Comparison of ENCODE assay signal across 13 cellular contexts in genomic region chr15:62087671-62088360, GRCh38. TPM values are rescaled to one million over a fixed set of nuclear protein-coding genes. Genes with fewer than 3 reads are reported as not detected.
DNase-seq lines count a peak whose midpoint lies in the region; ATAC-seq, FAIRE-seq and TF ChIP-seq lines count a peak whose summit lies in the region.
"Had no signal": no experiment of that assay in that cellular context is flagged by ENCODE, and none has a peak within 500 bp of the region (broad histone marks: within the 10 kb centered on the region; RNA-seq: fewer than 3 reads in every experiment).

No MANE protein-coding gene starts in this region.

- no peak overlapping the region for H4K8ac ChIP-seq in IMR-90 (ENCODE audit: low read depth in 2 of 2, low read length in 2 of 2)

- H3K36me3 ChIP-seq in IMR-90 (ENCODE audit: control insufficient read depth, insufficient read depth, low read length), result no peaks in the 10 kb centered on the region
- H3K36me3 ChIP-seq in K562 (ENCODE audit: control insufficient read depth, insufficient read depth, low read length), result no peaks in the 10 kb centered on the region
- H3K36me3 ChIP-seq in right lobe of liver, result no peaks in the 10 kb centered on the region

- in situ Hi-C loops in IMR-90 (cut with MboI; ENCODE audit: low sequenced_read_pairs) (no loop called here), K562 (cut with MboI) (no loop called here)

- no peaks in the 10 kb centered on the region for H3K4me1 ChIP-seq in IMR-90 (ENCODE audit: control insufficient read depth, insufficient read depth, low read length)
- no peaks in the 10 kb centered on the region for H3K4me1 ChIP-seq in K562 (replicated peaks in 1 of 2; ENCODE audit: control insufficient read depth in 2 of 2, insufficient read depth in 2 of 2, low read length in 2 of 2)
- H3K4me1 ChIP-seq in right lobe of liver, result peaks cover 0 to 7% (median 2%) of the 10 kb centered on the region in 4 donors

- intact Hi-C loops in IMR-90 (cut with micrococcal nuclease), result no loop called here
- intact Hi-C loops in K562 (cut with micrococcal nuclease), result loop anchor here (10.0 kb wide), 2 partner anchors 157 to 217 kb away; no protein-coding TSS in a partner anchor
- intact Hi-C loops in right lobe of liver (cut with DNase I), result no loop called here

- no peak overlapping the region for H2BK20ac ChIP-seq in IMR-90 (ENCODE audit: low read depth, low read length)

- H2BK15ac ChIP-seq in IMR-90 (ENCODE audit: low read depth, low read length), result no peak overlapping the region

- dilution Hi-C loops in IMR-90 (cut with HindIII; ENCODE audit: low sequenced_read_pairs, unreplicated experiment), result no loop called here

- ATAC-seq in IMR-90 (ENCODE audit: low read depth) (peak; percentile 32; the same call in 1 of the 2 replicates), K562 (no peak), right lobe of liver (peak; percentile 55 to 88 (median 72)), GM18873 (IDR thresholded peaks at IDR 0.05; ENCODE audit: low FRiP score, unreplicated experiment) (no peak), HG02973 (IDR thresholded peaks at IDR 0.05; ENCODE audit: unreplicated experiment) (no peak)
- ATAC-seq in effector memory CD8-positive, alpha-beta T cell (replicated peaks), result no peak
- ATAC-seq: natural killer cell treated with Interleukin-12 subunit alpha and Interleukin-12 subunit beta and Interleukin-15 and Interleukin-18, amount 100 ng/mL, for 72 hours had no signal

- no peak overlapping the region for H4K91ac ChIP-seq in IMR-90 (ENCODE audit: insufficient read depth, low read depth, low read length)

- H3K14ac ChIP-seq in IMR-90 (replicated peaks; ENCODE audit: low read depth, low read length), result no peak overlapping the region

- no peak for TF ChIP-seq POLR2A in IMR-90 (IDR thresholded peaks at IDR 0.05; ENCODE audit: low read depth, low read length)
- TF ChIP-seq POLR2A in K562 (conservative IDR thresholded peaks at IDR 0.05), result no peak
- no peak for TF ChIP-seq POLR2A in right lobe of liver (IDR thresholded peaks at IDR 0.05)

- POLR2A ChIA-PET in IMR-90 (lab: Charles Lee; ENCODE audit: unreplicated experiment) (no interaction called here), K562 (lab: Yijun Ruan, JAX) (interaction anchor here (0.8 to 1.7 kb wide), 3 partner anchors 10 to 19 kb away, joined by 4 to 6 read pairs (median 5); no protein-coding TSS in a partner anchor)

- H3K9me1 ChIP-seq in IMR-90 (ENCODE audit: insufficient read depth, low read length), result no peaks in the 10 kb centered on the region
- H3K9me1 ChIP-seq in K562 (ENCODE audit: control insufficient read depth, insufficient read depth, low read length), result no peaks in the 10 kb centered on the region

- no peak for TF ChIP-seq EP300 in K562 (IDR thresholded peaks at IDR 0.05; ENCODE audit: low read length)

- H3K27ac ChIP-seq in IMR-90 (ENCODE audit: insufficient read depth, low read length), result no peak overlapping the region
- H3K27ac ChIP-seq in K562 (ENCODE audit: extremely low read depth, low read depth, low read length), result no peak overlapping the region
- H3K27ac ChIP-seq in right lobe of liver, result peak overlapping the region in 2 of 3 donors; percentile 12 to 32

- no peak overlapping the region for H3K4me3 ChIP-seq in IMR-90 (ENCODE audit: insufficient read depth, low read depth, low read length)
- H3K4me3 ChIP-seq in K562, result no peak overlapping the region
- peak overlapping the region in 1 of 3 donors; percentile 14 for H3K4me3 ChIP-seq in right lobe of liver

- H3K23ac ChIP-seq in IMR-90 (ENCODE audit: low read depth, low read length), result no peak overlapping the region

- H3K56ac ChIP-seq in IMR-90 (ENCODE audit: extremely low read depth, insufficient read depth, low read length), result no peak overlapping the region

- TF ChIP-seq RAD21 in IMR-90 (IDR thresholded peaks at IDR 0.05; ENCODE audit: low read length) (no peak), K562 (CRISPR knock-in tag; conservative IDR thresholded peaks at IDR 0.05 in 1 of 2, IDR thresholded peaks at IDR 0.05 in 1 of 2) (no peak)

- no peak overlapping the region for H4K5ac ChIP-seq in IMR-90 (ENCODE audit: low read depth, low read length)

- H3K4me2 ChIP-seq in IMR-90 (ENCODE audit: low read depth, low read length) (no peak overlapping the region), K562 (ENCODE audit: insufficient read depth, low read length) (no peak overlapping the region)

- WGBS in IMR-90 (ENCODE audit: extremely low coverage in 2 of 2, insufficient read length in 1 of 2), 2 experiments, result no CpG with 5 or more reads among the region's 5 CpGs
- 4% methylated on average over 5 of the region's 5 CpGs for WGBS in K562 (ENCODE audit: insufficient coverage, low coverage, missing lambda C conversion rate)
- 31% methylated on average over 5 of the region's 5 CpGs for WGBS in right lobe of liver (ENCODE audit: insufficient coverage, low coverage, low lambda C conversion rate, missing lambda C conversion rate)

- no peaks in the 10 kb centered on the region for H3K9me3 ChIP-seq in IMR-90 (ENCODE audit: control insufficient read depth, insufficient read depth, low read length)
- no peaks in the 10 kb centered on the region for H3K9me3 ChIP-seq in K562 (replicated peaks; ENCODE audit: control insufficient read depth, insufficient read depth, low read depth, low read length)
- H3K9me3 ChIP-seq in right lobe of liver, result no peaks in the 10 kb centered on the region
- H3K9me3 ChIP-seq: Caco-2 had no signal

- H3K36me3 Mint-ChIP-seq in effector memory CD8-positive, alpha-beta T cell (ENCODE audit: insufficient read depth), result no peaks in the 10 kb centered on the region

- H4K20me1 ChIP-seq in IMR-90 (ENCODE audit: insufficient read depth, low read length) (no peaks in the 10 kb centered on the region), K562 (replicated peaks; ENCODE audit: control insufficient read depth, insufficient read depth, low read length) (no peaks in the 10 kb centered on the region)

- H2BK120ac ChIP-seq in IMR-90 (ENCODE audit: low read depth, low read length), result no peak overlapping the region

- no peak overlapping the region for H2AK5ac ChIP-seq in IMR-90 (ENCODE audit: low read depth, low read length)

- H2AFZ ChIP-seq in IMR-90 (replicated peaks; ENCODE audit: low read length, poor library complexity), result no peak overlapping the region
- H2AFZ ChIP-seq in K562 (ENCODE audit: low read depth, low read length), result no peak overlapping the region

- TF ChIP-seq CTCF in IMR-90 (conservative IDR thresholded peaks at IDR 0.05; ENCODE audit: low read depth, low read length), result no peak
- no peak for TF ChIP-seq CTCF in K562 (IDR thresholded peaks at IDR 0.05 in 2 of 3, conservative IDR thresholded peaks at IDR 0.05 in 1 of 3; ENCODE audit: insufficient read depth in 2 of 3, low read depth in 1 of 3, low read length in 3 of 3)
- TF ChIP-seq CTCF in right lobe of liver (IDR thresholded peaks at IDR 0.05), result no peak

- H3K27ac Mint-ChIP-seq in effector memory CD8-positive, alpha-beta T cell, result no peak overlapping the region
- H3K27ac Mint-ChIP-seq: natural killer cell treated with Interleukin-12 subunit alpha and Interleukin-12 subunit beta and Interleukin-15 and Interleukin-18, amount 100 ng/mL, for 72 hours had no signal

- H3K79me1 ChIP-seq in IMR-90 (ENCODE audit: low read depth in 1 of 2, low read length in 2 of 2), result no peaks in the 10 kb centered on the region

- peak; percentile 19 for DNase-seq in AG08396 (ENCODE audit: low spot score)
- no peak for DNase-seq in IMR-90
- no peak for DNase-seq in K562 (ENCODE audit: extremely low read depth in 1 of 4, low spot score in 3 of 4)
- no peak for DNase-seq in right lobe of liver
- no peak for DNase-seq in effector memory CD8-positive, alpha-beta T cell
- DNase-seq in COR-L47 (lab: John Stamatoyannopoulos, UW), result no peak
- DNase-seq: Caco-2; cerebellar nuclear complex; NCI-H510A treated with DMSO at 0.1 percent for 48 hours; stimulated activated CD4-positive, alpha-beta T cell treated with anti-CD3 and anti-CD28 coated beads, Interleukin-4, amount 100 ng/mL, for 24 hours had no signal

- H3K27me3 ChIP-seq in IMR-90 (ENCODE audit: control insufficient read depth, insufficient read depth, low read length), result peaks cover 2% of the 10 kb centered on the region
- peaks cover 4% of the 10 kb centered on the region in 2 experiments; a peak in 1 of 5 replicates for H3K27me3 ChIP-seq in K562 (ENCODE audit: control insufficient read depth in 2 of 2, insufficient read depth in 2 of 2, low read length in 2 of 2)
- H3K27me3 ChIP-seq in right lobe of liver, result no peaks in the 10 kb centered on the region

- CTCF ChIA-PET in IMR-90 (lab: Yijun Ruan, JAX), result interaction anchor here (0.6 to 1.0 kb wide), 2 partner anchors 28 to 100 kb away, joined by 3 read pairs; partner anchors contain the start of gene VPS13C
- CTCF ChIA-PET in K562 (lab: Yijun Ruan, JAX; ENCODE audit: low intra/inter-chr PET ratio), result interaction anchor here (0.6 kb wide), 1 partner anchor 185 kb away, joined by 5 read pairs; no protein-coding TSS in a partner anchor

- H3K79me2 ChIP-seq in K562 (ENCODE audit: control insufficient read depth, insufficient read depth, low read length), result no peaks in the 10 kb centered on the region

- no peak for FAIRE-seq in K562 (lab: Jason Lieb, UNC)

- no peak overlapping the region for H2AK9ac ChIP-seq in IMR-90 (replicated peaks; ENCODE audit: low read depth, low read length, poor library complexity)

- BruUV-seq in IMR-90 (replicated peaks; lab: Mats Ljungman, UMichigan), result no TSS peak
- no TSS peak for BruUV-seq in K562 (replicated peaks; lab: Mats Ljungman, UMichigan)

- H3K4ac ChIP-seq in IMR-90 (ENCODE audit: low read depth, low read length), result no peak overlapping the region

- H3K4me3 Mint-ChIP-seq in effector memory CD8-positive, alpha-beta T cell, result no peak overlapping the region
- H3K4me3 Mint-ChIP-seq: natural killer cell treated with Interleukin-12 subunit alpha and Interleukin-12 subunit beta and Interleukin-15 and Interleukin-18, amount 100 ng/mL, for 72 hours had no signal

- peaks cover 0 to 7% of the 10 kb centered on the region in 2 donors for H3K9me3 Mint-ChIP-seq in effector memory CD8-positive, alpha-beta T cell
- H3K9me3 Mint-ChIP-seq: natural killer cell treated with Interleukin-12 subunit alpha and Interleukin-12 subunit beta and Interleukin-15 and Interleukin-18, amount 100 ng/mL, for 72 hours had no signal

- no peak overlapping the region for H3K18ac ChIP-seq in IMR-90 (ENCODE audit: low read depth, low read length)

- H2BK5ac ChIP-seq in IMR-90 (ENCODE audit: low read depth, low read length, poor library complexity, severe bottlenecking), result no peak overlapping the region

- peaks cover 11 to 12% of the 10 kb centered on the region in 2 donors for H3K27me3 Mint-ChIP-seq in effector memory CD8-positive, alpha-beta T cell

- peaks cover 0 to 3% of the 10 kb centered on the region in 2 donors for H3K4me1 Mint-ChIP-seq in effector memory CD8-positive, alpha-beta T cell (ENCODE audit: low read depth in 2 of 2)

- H3K9ac ChIP-seq in IMR-90 (ENCODE audit: low read depth, low read length) (no peak overlapping the region), K562 (ENCODE audit: insufficient read depth in 1 of 2, low read depth in 2 of 2, low read length in 2 of 2) (no peak overlapping the region)

RNA-seq across cellular contexts. Expression of gene C2CD4A, which starts 21.0 kb away (rescaled TPM):
- total RNA-seq in IMR-90 (2012; rRNA removed) (not detected in 2 replicates), K562 (2014; rRNA removed) (not detected in 2 replicates), K562 (2014; rRNA removed; fragmentation: Illumina TruSeq; extraction: Trizol) (not detected in 2 replicates), K562 (2015; rRNA removed; fragmentation: Illumina TruSeq; extraction: Trizol) (not detected in 2 replicates), K562 (2021) (not detected in 2 replicates), right lobe of liver (1 to 10 TPM in 3 of 6 experiments, under 1 TPM in 1, not detected in 2; 0.53 to 6.3 (median 3.7) TPM)
- polyA plus RNA-seq in IMR-90 (2012; rRNA removed) (not detected in 2 replicates), K562 (2011; rRNA removed) (not detected in 2 replicates), K562 (2014; fragmentation: Illumina TruSeq; extraction: Trizol) (not detected in 2 replicates), K562 (2014; fragmentation: Nextera tagmentation; extraction: Ambion mirVana) (not detected), K562 (2014; rRNA removed) (not detected in 2 replicates)
- polyA plus RNA-seq in IMR-90 (2012; cell fraction: cytosol; rRNA removed), result not detected in 2 replicates
- polyA plus RNA-seq in IMR-90 (2012; cell fraction: nucleus; rRNA removed; ENCODE audit: low replicate concordance), result not detected in 2 replicates
- total RNA-seq in K562 (2011; cell fraction: chromatin; rRNA removed; ENCODE audit: low replicate concordance), result not detected in 2 replicates
- total RNA-seq in K562 (2011; cell fraction: nucleolus; rRNA removed), result not detected in 2 replicates
- total RNA-seq in K562 (2011; cell fraction: nucleoplasm; rRNA removed), result not detected in 2 replicates
- polyA plus RNA-seq in K562 (2011; cell fraction: cytosol; rRNA removed), result not detected in 2 replicates
- polyA plus RNA-seq in K562 (2011; cell fraction: nucleus; rRNA removed), result not detected in 2 replicates
- 0.03 TPM in 1 of 2 replicates, not detected in the other for polyA plus RNA-seq in K562 (2012)
- not detected in 2 replicates for polyA minus RNA-seq in K562 (2011; rRNA and poly(A)+ RNA removed)
- not detected in 2 replicates for polyA minus RNA-seq in K562 (2011; cell fraction: cytosol; rRNA and poly(A)+ RNA removed)
- not detected in 2 replicates for polyA minus RNA-seq in K562 (2011; cell fraction: nucleus; rRNA and poly(A)+ RNA removed)
- total RNA-seq: natural killer cell treated with Interleukin-12 subunit alpha and Interleukin-12 subunit beta and Interleukin-15 and Interleukin-18, amount 100 ng/mL, for 72 hours had no signal

RNA-seq across cellular contexts. Expression of gene VPS13C, which starts 27.6 kb away (rescaled TPM):
- 32.8 and 48.6 TPM in 2 replicates for total RNA-seq in IMR-90 (2012; rRNA removed)
- 4.5 and 8.1 TPM in 2 replicates for polyA plus RNA-seq in IMR-90 (2012; rRNA removed)
- 1.2 and 1.5 TPM in 2 replicates for polyA plus RNA-seq in IMR-90 (2012; cell fraction: cytosol; rRNA removed)
- polyA plus RNA-seq in IMR-90 (2012; cell fraction: nucleus; rRNA removed; ENCODE audit: low replicate concordance), result 1.3 and 12.9 TPM in 2 replicates
- 34.3 and 156 TPM in 2 replicates for total RNA-seq in K562 (2011; cell fraction: chromatin; rRNA removed; ENCODE audit: low replicate concordance)
- 17.2 and 24.6 TPM in 2 replicates for total RNA-seq in K562 (2011; cell fraction: nucleolus; rRNA removed)
- 45.9 and 72.8 TPM in 2 replicates for total RNA-seq in K562 (2011; cell fraction: nucleoplasm; rRNA removed)
- 14.4 and 15.7 TPM in 2 replicates for total RNA-seq in K562 (2014; rRNA removed)
- total RNA-seq in K562 (2014; rRNA removed; fragmentation: Illumina TruSeq; extraction: Trizol), result 20.7 and 21.9 TPM in 2 replicates
- 27.1 and 32.3 TPM in 2 replicates for total RNA-seq in K562 (2015; rRNA removed; fragmentation: Illumina TruSeq; extraction: Trizol)
- total RNA-seq in K562 (2021), result 22.3 and 23.3 TPM in 2 replicates
- polyA plus RNA-seq in K562 (2011; rRNA removed), result 14.2 and 16.6 TPM in 2 replicates
- polyA plus RNA-seq in K562 (2011; cell fraction: cytosol; rRNA removed), result 4.0 and 7.8 TPM in 2 replicates
- 24.3 and 32.8 TPM in 2 replicates for polyA plus RNA-seq in K562 (2011; cell fraction: nucleus; rRNA removed)
- 9.0 and 14.4 TPM in 2 replicates for polyA plus RNA-seq in K562 (2012)
- polyA plus RNA-seq in K562 (2014; fragmentation: Illumina TruSeq; extraction: Trizol), result 11.4 and 13.4 TPM in 2 replicates
- polyA plus RNA-seq in K562 (2014; fragmentation: Nextera tagmentation; extraction: Ambion mirVana), result 1 to 10 TPM; 5.2 to 8.0 TPM
- polyA plus RNA-seq in K562 (2014; rRNA removed), result 11.5 and 12.2 TPM in 2 replicates
- 84.9 and 120 TPM in 2 replicates for polyA minus RNA-seq in K562 (2011; rRNA and poly(A)+ RNA removed)
- 37.9 and 41.4 TPM in 2 replicates for polyA minus RNA-seq in K562 (2011; cell fraction: cytosol; rRNA and poly(A)+ RNA removed)
- polyA minus RNA-seq in K562 (2011; cell fraction: nucleus; rRNA and poly(A)+ RNA removed), result 84.8 and 219 TPM in 2 replicates
- 10 to 100 TPM; 17.5 to 34.6 (median 27.3) TPM for total RNA-seq in right lobe of liver

Comparison
In these comparisons a context has a peak if more than half of its experiments do, and no peak if none do; other contexts are left out.
1. ATAC-seq: peak in IMR-90 (single experiment) and right lobe of liver (4 of 4); none in K562 (single experiment), GM18873 (single experiment), HG02973 (single experiment) and effector memory CD8-positive, alpha-beta T cell (single experiment).
2. H3K27ac ChIP-seq: peak in right lobe of liver (2 of 3); none in IMR-90 (single experiment) and K562 (single experiment).